23 cellular contexts compared by ENCODE assay signal in the genomic region with DNA sequence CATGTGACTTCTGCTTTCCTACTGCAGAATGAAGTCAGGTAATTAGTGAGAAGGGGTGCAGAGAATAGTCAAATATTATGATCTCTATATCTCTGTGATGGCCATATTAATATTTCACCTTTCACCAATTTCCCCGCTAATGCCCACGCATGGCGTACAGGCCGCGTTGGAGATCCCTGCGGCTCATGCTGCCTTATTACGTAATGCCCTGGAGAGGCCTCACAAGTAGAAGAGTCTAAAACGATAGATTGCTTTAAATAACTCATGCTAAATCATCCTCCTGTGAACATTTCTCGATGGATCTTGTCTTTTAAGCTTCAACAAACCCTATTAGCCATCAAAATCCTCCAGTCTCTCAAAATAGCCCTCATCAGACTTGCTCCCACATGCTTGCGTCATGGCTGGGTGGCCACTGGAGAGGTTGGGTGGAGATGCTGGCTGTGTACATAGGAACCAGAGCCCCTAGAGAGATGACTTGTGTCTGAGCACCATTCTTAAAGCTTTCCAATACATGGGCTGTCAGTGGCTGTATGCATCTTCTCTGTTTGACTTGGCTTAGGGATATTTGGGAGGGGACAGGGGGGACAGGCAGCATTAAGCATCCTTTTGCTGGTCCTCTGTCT.
"Had no signal": no experiment of that assay in that cellular context is flagged by ENCODE, and none has a peak within 500 bp of the region (broad histone marks: within the 10 kb centered on the region; RNA-seq: fewer than 3 reads in every experiment).

No MANE protein-coding gene starts in this region.

- H3K36me3 ChIP-seq: adrenal gland, neutrophil, vagina had no signal

- H3K27ac ChIP-seq: adrenal gland, heart right ventricle, neutrophil, right atrium auricular region, skin epidermis, tibial nerve, vagina had no signal

- ATAC-seq: activated T-cell treated with anti-CD3 and anti-CD28 coated beads, Interleukin-2, amount 50 U/mL, for 4 hours; effector memory CD8-positive, alpha-beta T cell; heart right ventricle; left cardiac atrium; mucosa of descending colon; naive thymus-derived CD8-positive, alpha-beta T cell; stimulated activated naive B cell treated with anti-CD40 and anti-IgM and Interleukin-4, amounts not matched to agents 10 μg/mL and 1 μg/mL and 100 μg/mL, for 72 hours; WTC11 had no signal

- H3K4me1 ChIP-seq: adrenal gland, right atrium auricular region, vagina had no signal

- H3K9me3 ChIP-seq: adrenal gland, mucosa of descending colon, neutrophil, right atrium auricular region, tibial nerve, vagina had no signal

- H3K4me3 ChIP-seq: adrenal gland, heart right ventricle, mucosa of descending colon, right atrium auricular region, skin epidermis, tibial nerve, vagina had no signal

- H3K27me3 ChIP-seq: adrenal gland, heart right ventricle, neutrophil, right atrium auricular region, tibial nerve, vagina had no signal

- DNase-seq: activated CD4-positive, alpha-beta memory T cell treated with anti-CD3 and anti-CD28 coated beads, Interleukin-2, amount 10 ng/mL, durations not matched to agents 7 days and 5 days; activated CD4-positive, alpha-beta T cell treated with anti-CD3 and anti-CD28 coated beads for 4 hours; activated effector memory CD4-positive, alpha-beta T cell treated with anti-CD3 and anti-CD28 coated beads, Interleukin-2, amount 50 U/mL, for 16 hours; activated T-cell treated with anti-CD3 and anti-CD28 coated beads, Interleukin-2, amount 50 U/mL, for 4 hours; adrenal gland; dermis blood vessel endothelial cell; effector memory CD8-positive, alpha-beta T cell; foreskin melanocyte; heart right ventricle; left cardiac atrium; mucosa of descending colon; naive thymus-derived CD8-positive, alpha-beta T cell; posterior cingulate gyrus; stimulated activated CD4-positive, alpha-beta T cell treated with anti-CD3 and anti-CD28 coated beads, Interleukin-15, amount 100 ng/mL, for 24 hours; stimulated activated CD4-positive, alpha-beta T cell treated with anti-CD3 and anti-CD28 coated beads, Interleukin-4, amount 100 ng/mL, for 1 hour; stimulated activated naive B cell treated with anti-CD40 and anti-IgM and Interleukin-4, amounts not matched to agents 10 μg/mL and 1 μg/mL and 100 μg/mL, for 72 hours had no signal

- FAIRE-seq: TTC549 had no signal
